8 cellular contexts compared by ENCODE assay signal in genomic region chr19:4066176-4066606, GRCh38. TPM values are rescaled to one million over a fixed set of nuclear protein-coding genes. Genes with fewer than 3 reads are reported as not detected.
DNase-seq lines count a peak whose midpoint lies in the region; ATAC-seq, FAIRE-seq and TF ChIP-seq lines count a peak whose summit lies in the region.

No MANE protein-coding gene starts in this region.

- H3K9me3 Mint-ChIP-seq in naive thymus-derived CD4-positive, alpha-beta T cell, result peaks cover 0 to 1% (median 0%) of the 10 kb centered on the region in 11 donors

- POLR2A ChIA-PET in naive thymus-derived CD4-positive, alpha-beta T cell (lab: Charles Lee), result interaction anchor here (0.6 to 2.8 kb wide), 15 partner anchors 12 to 181 kb away, joined by 3 to 36 read pairs (median 6); partner anchors contain the start of genes EEF2, PIAS4 and YJU2

- intact Hi-C loops in naive thymus-derived CD4-positive, alpha-beta T cell (cut with micrococcal nuclease), result loop anchor here (1.0 to 5.0 kb wide), 18 partner anchors 12 to 406 kb away; partner anchors contain the start of genes ANKRD24 (in 2 of the 2), EEF2 (in 2 of the 2), MAP2K2 (in 2 of the 2) and PIAS4 (in 2 of the 2)

- H3K27ac Mint-ChIP-seq in T-helper 17 cell, result no peak overlapping the region
- H3K27ac Mint-ChIP-seq in naive thymus-derived CD4-positive, alpha-beta T cell, result peak overlapping the region in 6 of 9 donors; percentile 12 to 86 (median 66)

- TF ChIP-seq POLR2A in H54 (IDR thresholded peaks at IDR 0.05; ENCODE audit: low read depth, low read length), result no peak

- CTCF ChIA-PET in naive thymus-derived CD4-positive, alpha-beta T cell (lab: Charles Lee), result no interaction called here

- H3K27me3 ChIP-seq in duodenal mucosa (ENCODE audit: control insufficient read depth in 1 of 2, insufficient read depth in 2 of 2, low read length in 2 of 2), result no peaks in the 10 kb centered on the region
- no peaks in the 10 kb centered on the region for H3K27me3 ChIP-seq in naive thymus-derived CD4-positive, alpha-beta T cell (ENCODE audit: control insufficient read depth in 2 of 2, insufficient read depth in 2 of 2, low read length in 2 of 2)

- FAIRE-seq in H54 (lab: Jason Lieb, UNC), result no peak

- H3K36me3 Mint-ChIP-seq in T-helper 17 cell (ENCODE audit: low read depth), result peaks cover 2% of the 10 kb centered on the region
- H3K36me3 Mint-ChIP-seq in naive thymus-derived CD4-positive, alpha-beta T cell, result peaks cover 0 to 2% (median 0%) of the 10 kb centered on the region in 5 donors

- H3K27ac ChIP-seq in C4-2B (peak overlapping the region; percentile 99), duodenal mucosa (ENCODE audit: low read depth, low read length) (peak overlapping the region; percentile 95)
- peak overlapping the region; percentile 95 for H3K27ac ChIP-seq in naive thymus-derived CD4-positive, alpha-beta T cell (ENCODE audit: low read depth, low read length)

- H3K4me3 ChIP-seq in duodenal mucosa (ENCODE audit: low read depth in 1 of 2, low read length in 2 of 2), result peak overlapping the region; percentile 66 to 75
- peak overlapping the region; percentile 57 for H3K4me3 ChIP-seq in naive thymus-derived CD4-positive, alpha-beta T cell (ENCODE audit: low read length)

- H3K9me3 ChIP-seq in T-helper 17 cell (ENCODE audit: control insufficient read depth, low read length, poor library complexity, severe bottlenecking), result no peaks in the 10 kb centered on the region
- H3K9me3 ChIP-seq in duodenal mucosa (ENCODE audit: control insufficient read depth in 1 of 2, low read length in 2 of 2), result no peaks in the 10 kb centered on the region
- H3K9me3 ChIP-seq in naive thymus-derived CD4-positive, alpha-beta T cell (ENCODE audit: control insufficient read depth in 2 of 3, low read length in 3 of 3), result no peaks in the 10 kb centered on the region

- DNase-seq in T-helper 17 cell (peak in 2 of 3 donors; percentile 45 to 49), A172 (ENCODE audit: low spot score) (no peak), H54 (ENCODE audit: insufficient read length, low spot score) (no peak), ecto neural progenitor cell (ENCODE audit: low spot score) (no peak)
- DNase-seq in naive thymus-derived CD4-positive, alpha-beta T cell, result peak; percentile 58 to 75 (median 69)

- H3K9ac ChIP-seq in duodenal mucosa (ENCODE audit: low read depth in 1 of 2, low read length in 2 of 2), result peak overlapping the region; percentile 43 to 65

- peak overlapping the region; percentile 67 for H3K4me3 Mint-ChIP-seq in T-helper 17 cell
- peak overlapping the region; percentile 47 to 90 (median 71) for H3K4me3 Mint-ChIP-seq in naive thymus-derived CD4-positive, alpha-beta T cell

- peaks cover 0 to 6% of the 10 kb centered on the region in 2 donors for H3K36me3 ChIP-seq in duodenal mucosa (ENCODE audit: control insufficient read depth in 1 of 2, insufficient read depth in 2 of 2, low read length in 2 of 2)
- H3K36me3 ChIP-seq in naive thymus-derived CD4-positive, alpha-beta T cell (ENCODE audit: control insufficient read depth in 2 of 3, insufficient read depth in 3 of 3, low read length in 3 of 3), result peaks cover 0 to 31% (median 0%) of the 10 kb centered on the region in 3 experiments

- H3K4me1 Mint-ChIP-seq in T-helper 17 cell, result peaks cover 25% of the 10 kb centered on the region
- H3K4me1 Mint-ChIP-seq in naive thymus-derived CD4-positive, alpha-beta T cell, result peaks cover 0 to 39% (median 26%) of the 10 kb centered on the region in 7 donors

- ATAC-seq in T-helper 17 cell, result no peak
- ATAC-seq in naive thymus-derived CD4-positive, alpha-beta T cell, result no peak
- no peak for ATAC-seq in HG03175 (IDR thresholded peaks at IDR 0.05; ENCODE audit: unreplicated experiment)

- H3K4me1 ChIP-seq in duodenal mucosa (ENCODE audit: control insufficient read depth in 1 of 2, insufficient read depth in 2 of 2, low read length in 2 of 2), result peaks cover 36 to 39% of the 10 kb centered on the region in 2 donors
- peaks cover 35 to 50% of the 10 kb centered on the region in 2 donors for H3K4me1 ChIP-seq in naive thymus-derived CD4-positive, alpha-beta T cell (ENCODE audit: control insufficient read depth in 2 of 2, insufficient read depth in 2 of 2, low read length in 2 of 2)

- H3K27me3 Mint-ChIP-seq in T-helper 17 cell, result no peaks in the 10 kb centered on the region
- no peaks in the 10 kb centered on the region for H3K27me3 Mint-ChIP-seq in naive thymus-derived CD4-positive, alpha-beta T cell

- no peak for TF ChIP-seq CTCF in C4-2B (conservative IDR thresholded peaks at IDR 0.05)

RNA-seq across cellular contexts. Expression of gene ZBTB7A, which starts 0.5 kb away (rescaled TPM):
- total RNA-seq in T-helper 17 cell, result 10 to 100 TPM; 47.3 to 51.1 TPM
- total RNA-seq in naive thymus-derived CD4-positive, alpha-beta T cell, result 10 to 100 TPM; 47.4 to 76.0 (median 52.0) TPM
- polyA plus RNA-seq in naive thymus-derived CD4-positive, alpha-beta T cell, result 10 to 100 TPM; 15.3 to 45.0 TPM
- 15.8 and 16.4 TPM in 2 replicates for total RNA-seq in A172 (2014; rRNA removed; shearing (Covaris generic))

RNA-seq across cellular contexts. Expression of gene MAP2K2, which starts 57.7 kb away (rescaled TPM):
- total RNA-seq in T-helper 17 cell, result 10 to 100 TPM; 94.3 to 94.6 TPM
- total RNA-seq in naive thymus-derived CD4-positive, alpha-beta T cell, result 100 to 1,000 TPM in 4 of 5 experiments, 10 to 100 TPM in 1; 87.4 to 162 (median 123) TPM
- 10 to 100 TPM; 40.5 to 93.6 TPM for polyA plus RNA-seq in naive thymus-derived CD4-positive, alpha-beta T cell
- 203 and 204 TPM in 2 replicates for total RNA-seq in A172 (2014; rRNA removed; shearing (Covaris generic))

RNA-seq across cellular contexts. Expression of gene PIAS4, which starts 58.7 kb away (rescaled TPM):
- total RNA-seq in T-helper 17 cell, result 10 to 100 TPM; 20.8 to 22.7 TPM
- 10 to 100 TPM; 23.9 to 40.6 (median 28.8) TPM for total RNA-seq in naive thymus-derived CD4-positive, alpha-beta T cell
- 1 to 10 TPM; 3.9 to 6.8 TPM for polyA plus RNA-seq in naive thymus-derived CD4-positive, alpha-beta T cell
- 28.7 and 33.9 TPM in 2 replicates for total RNA-seq in A172 (2014; rRNA removed; shearing (Covaris generic))

Comparison
In these comparisons a context has a peak if more than half of its experiments do, and no peak if none do; other contexts are left out.
1. DNase-seq: peak in T-helper 17 cell (2 of 3) and naive thymus-derived CD4-positive, alpha-beta T cell (9 of 9); none in A172 (single experiment), H54 (single experiment) and ecto neural progenitor cell (single experiment).
2. Peak in every context shown above with its lines, with median percentiles within 50 percentile points of each other: H3K27ac ChIP-seq.